In the genomic region with DNA sequence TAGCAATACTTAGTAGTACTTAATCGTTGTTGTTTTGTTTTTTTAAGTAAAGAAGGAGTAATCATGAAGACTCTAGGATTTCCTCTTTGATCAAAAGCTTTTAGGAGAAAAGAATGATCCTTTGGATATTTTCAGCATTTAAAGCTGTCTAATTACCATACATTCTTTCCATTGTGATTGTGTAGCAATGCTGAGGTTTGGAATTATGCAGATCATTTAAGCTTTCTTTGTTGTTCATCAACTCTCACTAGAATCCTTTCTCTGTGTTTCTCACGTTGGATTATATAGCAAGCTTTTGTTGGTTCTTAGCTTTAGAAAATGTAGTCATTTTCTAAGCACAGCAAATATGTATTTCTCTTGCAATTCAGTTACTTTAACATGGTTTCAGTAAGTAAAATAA, we compare ENCODE assay signal across 26 cellular contexts. TPM values are rescaled to one million over a fixed set of nuclear protein-coding genes. Genes with fewer than 3 reads are reported as not detected.
DNase-seq lines count a peak whose midpoint lies in the region; ATAC-seq, FAIRE-seq and TF ChIP-seq lines count a peak whose summit lies in the region.
"Had no signal": no experiment of that assay in that cellular context is flagged by ENCODE, and none has a peak within 500 bp of the region (broad histone marks: within the 10 kb centered on the region; RNA-seq: fewer than 3 reads in every experiment).

No MANE protein-coding gene starts in this region.

- H3K4me1 ChIP-seq in A673 (ENCODE audit: insufficient read depth, low read length, poor library complexity, severe bottlenecking) = no peaks in the 10 kb centered on the region
- peaks cover 23% of the 10 kb centered on the region for H3K4me1 ChIP-seq in HUES64 (ENCODE audit: insufficient read depth, low read length)
- no peaks in the 10 kb centered on the region for H3K4me1 ChIP-seq in astrocyte (ENCODE audit: insufficient read depth, low read length)
- H3K4me1 ChIP-seq in endodermal cell (ENCODE audit: control insufficient read depth, insufficient read depth, low read length) = no peaks in the 10 kb centered on the region
- H3K4me1 ChIP-seq: BE2C had no signal

- H3K9me3 ChIP-seq in A673 (ENCODE audit: low read depth, low read length, poor library complexity, severe bottlenecking) (peaks cover 9% of the 10 kb centered on the region), HUES64 (ENCODE audit: insufficient read depth, low read depth, low read length) (peaks cover 21% of the 10 kb centered on the region), astrocyte (ENCODE audit: insufficient read depth, low read depth, low read length) (no peaks in the 10 kb centered on the region), endodermal cell (ENCODE audit: control insufficient read depth, low read length) (peaks cover 17% of the 10 kb centered on the region)
- H3K9me3 ChIP-seq: BE2C, HAP-1 had no signal

- FAIRE-seq in astrocyte (lab: Jason Lieb, UNC) = no peak
- FAIRE-seq: A204.1, GM19239, H54 had no signal

- H3K27me3 ChIP-seq in A673 (replicated peaks; ENCODE audit: insufficient read depth, low read depth, low read length, poor library complexity) (no peaks in the 10 kb centered on the region), HUES64 (ENCODE audit: insufficient read depth, low read length) (no peaks in the 10 kb centered on the region), astrocyte (ENCODE audit: insufficient read depth, low read length) (no peaks in the 10 kb centered on the region), endodermal cell (ENCODE audit: control insufficient read depth, insufficient read depth, low read length, poor library complexity, severe bottlenecking) (no peaks in the 10 kb centered on the region)
- H3K27me3 ChIP-seq: BE2C; BLaER1 treated with 17β-estradiol and CSF1 and Interleukin-3, amounts not matched to agents 10 nM and 100 nM had no signal

- H3K9me3 Mint-ChIP-seq in astrocyte (ENCODE audit: unreplicated experiment) (no peaks in the 10 kb centered on the region), endodermal cell (peaks cover 50% of the 10 kb centered on the region)

- H3K27me3 Mint-ChIP-seq in astrocyte (ENCODE audit: low read depth, unreplicated experiment) (no peaks in the 10 kb centered on the region), endodermal cell (ENCODE audit: insufficient read depth) (no peaks in the 10 kb centered on the region)
- H3K27me3 Mint-ChIP-seq: CD4-positive, alpha-beta T cell; CD8-positive, alpha-beta memory T cell had no signal

- H3K4me3 ChIP-seq in A673 (ENCODE audit: low read depth, low read length, poor library complexity, severe bottlenecking) = no peak overlapping the region
- H3K4me3 ChIP-seq in HUES64 (ENCODE audit: low read length) = no peak overlapping the region
- no peak overlapping the region for H3K4me3 ChIP-seq in astrocyte (ENCODE audit: insufficient read depth, low read depth, low read length)
- no peak overlapping the region for H3K4me3 ChIP-seq in endodermal cell (ENCODE audit: low read length)
- H3K4me3 ChIP-seq: BLaER1 treated with 17β-estradiol and CSF1 and Interleukin-3, amounts not matched to agents 10 nM and 100 nM; GM12878; HAP-1 had no signal

- no peak for ATAC-seq in GM21576 (IDR thresholded peaks at IDR 0.05; ENCODE audit: unreplicated experiment)
- ATAC-seq: GM12878 had no signal

- H3K36me3 Mint-ChIP-seq in astrocyte (ENCODE audit: low read depth, unreplicated experiment) (peaks cover 4% of the 10 kb centered on the region), endodermal cell (ENCODE audit: low read depth) (peaks cover 54% of the 10 kb centered on the region)

- H3K36me3 ChIP-seq in A673 (ENCODE audit: insufficient read depth, low read length, poor library complexity, severe bottlenecking) (no peaks in the 10 kb centered on the region), HUES64 (ENCODE audit: insufficient read depth, low read length) (peaks cover 13% of the 10 kb centered on the region), astrocyte (ENCODE audit: insufficient read depth, low read length) (peaks cover 1% of the 10 kb centered on the region), endodermal cell (ENCODE audit: control insufficient read depth, insufficient read depth, low read length) (peaks cover 4% of the 10 kb centered on the region)
- H3K36me3 ChIP-seq: BE2C, HAP-1 had no signal

- no peak overlapping the region for H3K4me2 ChIP-seq in astrocyte (ENCODE audit: low read length)
- H3K4me2 ChIP-seq: BLaER1 treated with 17β-estradiol and CSF1 and Interleukin-3, amounts not matched to agents 10 nM and 100 nM had no signal

- intact Hi-C loops in A673 (cut with micrococcal nuclease; ENCODE audit: unreplicated experiment) = no loop called here

- H4K20me1 ChIP-seq in astrocyte (ENCODE audit: insufficient read depth, low read length) = no peaks in the 10 kb centered on the region
- H4K20me1 ChIP-seq: BLaER1 treated with 17β-estradiol and CSF1 and Interleukin-3, amounts not matched to agents 10 nM and 100 nM had no signal

- H3K9ac ChIP-seq in HUES64 (ENCODE audit: low read depth, low read length) (no peak overlapping the region), astrocyte (ENCODE audit: low read length) (no peak overlapping the region), endodermal cell (ENCODE audit: extremely low read depth, low read length, poor library complexity, severe bottlenecking) (no peak overlapping the region)
- H3K9ac ChIP-seq: BLaER1 treated with 17β-estradiol and CSF1 and Interleukin-3, amounts not matched to agents 10 nM and 100 nM had no signal

- H3K79me2 ChIP-seq in astrocyte (ENCODE audit: insufficient read depth, low read length) = peaks cover 9% of the 10 kb centered on the region

- POLR2A ChIA-PET in A673 (lab: Charles Lee; ENCODE audit: low non-redundant PET) = no interaction called here

- no TSS peak for BruUV-seq in A673 (replicated peaks; lab: Mats Ljungman, UMichigan)

- H3K27ac ChIP-seq in A673 (ENCODE audit: low read depth, low read length, poor library complexity, severe bottlenecking) (no peak overlapping the region), HUES64 (ENCODE audit: low read depth, low read length) (peak overlapping the region; percentile 54; the same call in 1 of the 2 replicates), astrocyte (ENCODE audit: low read depth, low read length) (no peak overlapping the region), endodermal cell (ENCODE audit: low read depth, low read length) (no peak overlapping the region)
- H3K27ac ChIP-seq: 22Rv1; BLaER1 treated with 17β-estradiol and CSF1 and Interleukin-3, amounts not matched to agents 10 nM and 100 nM had no signal

- TF ChIP-seq CTCF in A673 (conservative IDR thresholded peaks at IDR 0.05; ENCODE audit: low read depth, low read length) = no peak
- TF ChIP-seq CTCF in astrocyte (IDR thresholded peaks at IDR 0.05; ENCODE audit: insufficient read depth, low read depth, low read length) = no peak
- no peak for TF ChIP-seq CTCF in endodermal cell (conservative IDR thresholded peaks at IDR 0.05)

- peak; percentile 2 for DNase-seq in A673 (ENCODE audit: low spot score)
- peak; percentile 6 for DNase-seq in astrocyte (ENCODE audit: low read depth)
- DNase-seq in foreskin melanocyte = peak; percentile 13
- DNase-seq in NCI-H526 treated with DMSO at 0.1 percent for 48 hours (lab: John Stamatoyannopoulos, UW) = no peak
- DNase-seq in endodermal cell = no peak
- no peak for DNase-seq in activated CD8-positive, alpha-beta memory T cell treated with anti-CD3 and anti-CD28 coated beads, Interleukin-2, amount 50 U/mL, for 48 hours
- DNase-seq: ACHN; BE2C; CD4-positive, alpha-beta T cell; CD8-positive, alpha-beta memory T cell; DMS 273 treated with DMSO at 0.1 percent for 48 hours; DMS79; EL; GDM1; GOT3; HFFc6 had no signal

- H3K4me3 Mint-ChIP-seq in astrocyte (ENCODE audit: unreplicated experiment) = no peak overlapping the region
- no peak overlapping the region for H3K4me3 Mint-ChIP-seq in endodermal cell
- H3K4me3 Mint-ChIP-seq: CD14-positive monocyte; CD4-positive, alpha-beta T cell; CD8-positive, alpha-beta memory T cell; HFFc6 had no signal

- no peak overlapping the region for H3K27ac Mint-ChIP-seq in astrocyte (ENCODE audit: unreplicated experiment)
- no peak overlapping the region for H3K27ac Mint-ChIP-seq in endodermal cell
- H3K27ac Mint-ChIP-seq: CD14-positive monocyte; CD4-positive, alpha-beta T cell; CD8-positive, alpha-beta memory T cell; HFFc6 had no signal

- CTCF ChIA-PET in A673 (lab: Charles Lee) = no interaction called here

- no CpG with 5 or more reads among the region's 2 CpGs for WGBS in HUES64
- 75% methylated on average over 2 of the region's 2 CpGs; no CpG with 5 or more reads in 1 of the 2 experiments for WGBS in endodermal cell (ENCODE audit: insufficient coverage in 1 of 2, insufficient read length in 1 of 2), 2 experiments

- H3K4me1 Mint-ChIP-seq in astrocyte (ENCODE audit: low read depth, unreplicated experiment) (no peaks in the 10 kb centered on the region), endodermal cell (no peaks in the 10 kb centered on the region)

- H2AFZ ChIP-seq in astrocyte (ENCODE audit: low read depth, low read length) = no peak overlapping the region

RNA-seq across cellular contexts. Expression of gene CCDC91, which starts 25.8 kb away (rescaled TPM):
- 24.0 and 26.8 TPM in 2 replicates for total RNA-seq in A673 (2021)
- 14.5 TPM for polyA plus RNA-seq in HUES64 (2013, experiment 1 of 2)
- polyA plus RNA-seq in HUES64 (2013, experiment 2 of 2) = 18.5 TPM
- 18.3 and 19.3 TPM in 2 replicates for total RNA-seq in astrocyte
- total RNA-seq in endodermal cell = 10 to 100 TPM; 25.3 to 45.7 TPM
- 19.3 TPM for polyA plus RNA-seq in endodermal cell (2013, experiment 1 of 2)
- 20.1 TPM for polyA plus RNA-seq in endodermal cell (2013, experiment 2 of 2)

Comparison
In these comparisons a context has a peak if more than half of its experiments do, and no peak if none do; other contexts are left out.
1. DNase-seq: peak in A673 (single experiment), astrocyte (single experiment) and foreskin melanocyte (single experiment); none in NCI-H526 treated with DMSO at 0.1 percent for 48 hours (single experiment), endodermal cell (single experiment) and activated CD8-positive, alpha-beta memory T cell treated with anti-CD3 and anti-CD28 coated beads, Interleukin-2, amount 50 U/mL, for 48 hours (single experiment).